Comparison of ENCODE assay signal across 8 cellular contexts in genomic region chr2:84631047-84631446, GRCh38.
DNase-seq lines count a peak whose midpoint lies in the region; ATAC-seq and TF ChIP-seq lines count a peak whose summit lies in the region.

No MANE protein-coding gene starts in this region.

- no peaks in the 10 kb centered on the region for H3K4me1 ChIP-seq in SJSA1 (replicated peaks)

- H3K27ac Mint-ChIP-seq in activated CD4-positive, alpha-beta T cell treated with anti-CD3 and anti-CD28 coated beads, Interleukin-2, amount 10 ng/mL, durations not matched to agents 7 days and 5 days: no peak overlapping the region

- ATAC-seq in HG02885 (IDR thresholded peaks at IDR 0.05; ENCODE audit: poor library complexity, unreplicated experiment): peak; percentile 65

- no peak overlapping the region for H3K4me3 Mint-ChIP-seq in activated CD4-positive, alpha-beta T cell treated with anti-CD3 and anti-CD28 coated beads, Interleukin-2, amount 10 ng/mL, durations not matched to agents 7 days and 5 days

- H3K27me3 ChIP-seq in SJSA1 (replicated peaks): no peaks in the 10 kb centered on the region

- H3K9me3 ChIP-seq in SJSA1 (replicated peaks): no peaks in the 10 kb centered on the region

- POLR2A ChIA-PET in activated CD4-positive, alpha-beta T cell treated with anti-CD3 and anti-CD28 coated beads, Interleukin-2, amount 10 ng/mL, durations not matched to agents 7 days and 5 days (lab: Charles Lee): no interaction called here

- H3K27me3 Mint-ChIP-seq in activated CD4-positive, alpha-beta T cell treated with anti-CD3 and anti-CD28 coated beads, Interleukin-2, amount 10 ng/mL, durations not matched to agents 7 days and 5 days: peaks cover 2% of the 10 kb centered on the region

- H3K36me3 Mint-ChIP-seq in activated CD4-positive, alpha-beta T cell treated with anti-CD3 and anti-CD28 coated beads, Interleukin-2, amount 10 ng/mL, durations not matched to agents 7 days and 5 days (ENCODE audit: low read depth): no peaks in the 10 kb centered on the region

- peak; percentile 11 for DNase-seq in activated CD4-positive, alpha-beta T cell treated with anti-CD3 and anti-CD28 coated beads, Interleukin-2, amount 10 ng/mL, durations not matched to agents 7 days and 5 days
- no peak for DNase-seq in activated CD4-positive, alpha-beta T cell treated with anti-CD3 and anti-CD28 coated beads, Interleukin-2, amount 50 U/mL, for 48 hours
- peak; percentile 56 to 62 for DNase-seq in SJSA1 (ENCODE audit: low read depth in 1 of 2, low spot score in 2 of 2)
- peak; percentile 59 for DNase-seq in fibroblast of pulmonary artery (ENCODE audit: low read depth)
- DNase-seq in putamen (ENCODE audit: low spot score): peak; percentile 19
- DNase-seq in MV-4-11 (lab: John Stamatoyannopoulos, UW): no peak
- DNase-seq in hippocampal formation (lab: John Stamatoyannopoulos, UW): no peak

- CTCF ChIA-PET in activated CD4-positive, alpha-beta T cell treated with anti-CD3 and anti-CD28 coated beads, Interleukin-2, amount 10 ng/mL, durations not matched to agents 7 days and 5 days (lab: Charles Lee): interaction anchor here (1.2 kb wide), 2 partner anchors 11 to 241 kb away, joined by 3 read pairs; no protein-coding TSS in a partner anchor

- H3K4me3 ChIP-seq in SJSA1 (no peak overlapping the region), fibroblast of pulmonary artery (replicated peaks; ENCODE audit: low read depth, low read length) (no peak overlapping the region)

- H3K36me3 ChIP-seq in SJSA1: no peaks in the 10 kb centered on the region

- H3K9me3 Mint-ChIP-seq in activated CD4-positive, alpha-beta T cell treated with anti-CD3 and anti-CD28 coated beads, Interleukin-2, amount 10 ng/mL, durations not matched to agents 7 days and 5 days: no peaks in the 10 kb centered on the region

- no peak overlapping the region for H3K27ac ChIP-seq in SJSA1

- H3K4me1 Mint-ChIP-seq in activated CD4-positive, alpha-beta T cell treated with anti-CD3 and anti-CD28 coated beads, Interleukin-2, amount 10 ng/mL, durations not matched to agents 7 days and 5 days: peaks cover 29% of the 10 kb centered on the region

- peak; percentile 58 for TF ChIP-seq CTCF in fibroblast of pulmonary artery (IDR thresholded peaks at IDR 0.05; ENCODE audit: low read length, missing control alignments)

Comparison
In these comparisons a context has a peak if more than half of its experiments do, and no peak if none do; other contexts are left out.
1. DNase-seq: peak in activated CD4-positive, alpha-beta T cell treated with anti-CD3 and anti-CD28 coated beads, Interleukin-2, amount 10 ng/mL, durations not matched to agents 7 days and 5 days (single experiment), SJSA1 (2 of 2), fibroblast of pulmonary artery (single experiment) and putamen (single experiment); none in activated CD4-positive, alpha-beta T cell treated with anti-CD3 and anti-CD28 coated beads, Interleukin-2, amount 50 U/mL, for 48 hours (0 of 2), MV-4-11 (single experiment) and hippocampal formation (0 of 2).